Comparison of ENCODE assay signal across 18 cellular contexts in the genomic region with DNA sequence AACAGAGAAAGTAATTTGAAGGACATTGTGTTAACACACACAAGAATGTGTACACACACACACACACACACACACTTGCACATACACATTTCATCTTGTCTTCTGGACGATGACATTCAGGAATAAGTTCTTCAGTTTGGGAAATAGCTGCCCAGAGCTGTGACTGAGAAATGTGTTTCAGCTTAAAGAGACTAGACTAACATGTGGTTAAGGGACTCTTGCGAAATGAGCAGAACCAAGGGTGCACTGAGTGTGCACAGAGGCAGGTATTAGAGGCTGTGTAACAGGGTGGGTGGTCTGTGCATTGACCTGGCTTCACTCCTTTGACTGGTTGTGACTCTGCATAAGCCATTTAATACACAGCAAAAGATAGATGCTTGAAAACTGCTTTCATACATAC. TPM values are rescaled to one million over a fixed set of nuclear protein-coding genes. Genes with fewer than 3 reads are reported as not detected.
"Had no signal": no experiment of that assay in that cellular context is flagged by ENCODE, and none has a peak within 500 bp of the region (broad histone marks: within the 10 kb centered on the region; RNA-seq: fewer than 3 reads in every experiment).

No MANE protein-coding gene starts in this region.

- H3K27me3 ChIP-seq: brain microvascular endothelial cell, gastrocnemius medialis, heart right ventricle, sigmoid colon had no signal

- ATAC-seq: gastrocnemius medialis, heart right ventricle had no signal

- H3K4me3 ChIP-seq: esophagus squamous epithelium, gastrocnemius medialis, heart right ventricle, left ventricle myocardium inferior, prostate gland, sigmoid colon, thoracic aorta had no signal

- H3K9me3 ChIP-seq: esophagus squamous epithelium, gastrocnemius medialis, heart right ventricle, left ventricle myocardium inferior, prostate gland, sigmoid colon, thoracic aorta had no signal

- H3K27ac ChIP-seq: brain microvascular endothelial cell, esophagus squamous epithelium, heart right ventricle, left ventricle myocardium inferior, prostate gland, sigmoid colon, thoracic aorta had no signal

- H3K36me3 ChIP-seq: brain microvascular endothelial cell, esophagus squamous epithelium, gastrocnemius medialis, heart right ventricle, left ventricle myocardium inferior, prostate gland, sigmoid colon, thoracic aorta had no signal

- H3K4me1 ChIP-seq: prostate gland had no signal

- DNase-seq: activated CD4-positive, alpha-beta T cell treated with anti-CD3 and anti-CD28 coated beads, Interleukin-2, amount 50 U/mL, for 1 hour; activated CD4-positive, CD25-positive, alpha-beta regulatory T cell; activated gamma-delta T cell; activated T-cell treated with anti-CD3 and anti-CD28 coated beads, Interleukin-2, amount 50 U/mL, for 1 hour; brain microvascular endothelial cell; esophagus squamous epithelium; gastrocnemius medialis; heart right ventricle; left ventricle myocardium inferior; mesendoderm; nephron progenitor cell; sigmoid colon; stimulated activated CD4-positive, alpha-beta T cell treated with anti-CD3 and anti-CD28 coated beads, Interleukin-12 subunit alpha, Interleukin-12 subunit beta, amount 100 ng/mL, for 4 hours; stimulated activated CD4-positive, alpha-beta T cell treated with anti-CD3 and anti-CD28 coated beads, Interleukin-2, amount 100 ng/mL, for 48 hours; T-helper 2 cell had no signal

RNA-seq across cellular contexts. Expression of a gene that starts 29.4 kb away (rescaled TPM):
- polyA plus RNA-seq: keratinocyte had no signal
